8 cellular contexts compared by ENCODE assay signal in the genomic region with DNA sequence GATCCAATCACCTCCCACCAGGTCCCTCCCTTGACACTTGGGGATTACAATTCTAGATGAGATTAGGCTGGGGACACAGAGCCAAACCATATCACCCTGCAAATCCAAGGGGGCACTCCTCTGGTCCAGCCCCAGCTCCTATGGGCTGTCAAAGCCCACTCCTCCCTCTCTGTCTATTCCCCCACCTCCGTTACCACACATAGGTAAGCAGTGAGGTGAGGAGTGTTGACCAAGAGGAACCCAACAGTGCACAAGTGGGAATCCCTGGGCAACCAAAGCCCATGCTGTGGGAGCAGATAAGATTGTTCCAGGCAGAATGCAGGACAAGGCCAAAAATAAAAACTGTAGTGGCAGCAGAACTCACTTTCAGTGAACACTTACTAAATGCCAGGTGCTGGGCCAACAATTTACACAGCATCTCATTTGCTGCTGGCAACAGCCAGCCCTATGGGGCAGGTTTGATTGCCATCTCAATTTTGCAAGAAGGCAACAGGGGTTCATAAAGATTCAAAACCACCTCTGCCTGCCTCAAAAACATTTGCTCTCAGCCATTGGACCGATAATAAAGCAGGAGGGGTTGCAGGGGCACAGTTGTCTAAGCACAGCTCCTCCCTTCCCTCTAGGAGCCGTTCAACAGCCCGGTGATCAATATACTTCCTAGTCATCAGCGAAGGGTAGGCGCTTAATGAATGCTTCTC. TPM values are rescaled to one million over a fixed set of nuclear protein-coding genes. Genes with fewer than 3 reads are reported as not detected.
DNase-seq lines count a peak whose midpoint lies in the region; ATAC-seq and TF ChIP-seq lines count a peak whose summit lies in the region.

No MANE protein-coding gene starts in this region.

- peak overlapping the region; percentile 27 to 51 for H3K27ac Mint-ChIP-seq in effector memory CD8-positive, alpha-beta T cell

- peak overlapping the region; percentile 97 for H3K4me2 ChIP-seq in osteoblast (ENCODE audit: insufficient read depth, low read length)

- peak overlapping the region; percentile 91 for H3K4me3 ChIP-seq in osteoblast (ENCODE audit: insufficient read depth, low read length)

- H3K36me3 Mint-ChIP-seq in effector memory CD8-positive, alpha-beta T cell (ENCODE audit: insufficient read depth): peaks cover 12% of the 10 kb centered on the region

- no peaks in the 10 kb centered on the region for H3K27me3 Mint-ChIP-seq in effector memory CD8-positive, alpha-beta T cell

- H2AFZ ChIP-seq in osteoblast (ENCODE audit: low read length): peak overlapping the region; percentile 93

- no peak for TF ChIP-seq CTCF in osteoblast (IDR thresholded peaks at IDR 0.05; ENCODE audit: extremely low read depth, low read depth, low read length)

- peaks cover 2% of the 10 kb centered on the region for H3K79me2 ChIP-seq in osteoblast (ENCODE audit: insufficient read depth, low read length)

- H3K4me1 ChIP-seq in osteoblast (ENCODE audit: insufficient read depth, low read length): peaks cover 12% of the 10 kb centered on the region

- peaks cover 8% of the 10 kb centered on the region for H3K36me3 ChIP-seq in osteoblast (ENCODE audit: insufficient read depth, low read length)

- no peaks in the 10 kb centered on the region for H4K20me1 ChIP-seq in osteoblast (ENCODE audit: insufficient read depth, low read length)

- H3K27ac ChIP-seq in osteoblast (ENCODE audit: low read depth, low read length): peak overlapping the region; percentile 28

- H3K9me3 ChIP-seq in osteoblast (ENCODE audit: low read depth, low read length): no peaks in the 10 kb centered on the region

- H3K27me3 ChIP-seq in osteoblast (ENCODE audit: insufficient read depth, low read length): no peaks in the 10 kb centered on the region

- ATAC-seq in effector memory CD8-positive, alpha-beta T cell (replicated peaks): no peak
- ATAC-seq in GM18858 (IDR thresholded peaks at IDR 0.05; ENCODE audit: unreplicated experiment) (no peak), HG03196 (IDR thresholded peaks at IDR 0.05; ENCODE audit: unreplicated experiment) (no peak), GM19324 (IDR thresholded peaks at IDR 0.05; ENCODE audit: low FRiP score, unreplicated experiment) (no peak)

- H3K4me3 Mint-ChIP-seq in effector memory CD8-positive, alpha-beta T cell: peak overlapping the region; percentile 89 to 90

- H3K9me3 Mint-ChIP-seq in effector memory CD8-positive, alpha-beta T cell: no peaks in the 10 kb centered on the region

- H3K4me1 Mint-ChIP-seq in effector memory CD8-positive, alpha-beta T cell (ENCODE audit: low read depth in 2 of 2): peaks cover 18 to 20% of the 10 kb centered on the region in 2 donors

- peak; percentile 29 for DNase-seq in DMS53 (lab: John Stamatoyannopoulos, UW)
- DNase-seq in DMS53 treated with DMSO at 0.1 percent for 48 hours (lab: John Stamatoyannopoulos, UW; ENCODE audit: unreplicated experiment): no peak
- peak; percentile 48 for DNase-seq in NCI-H345 treated with DMSO at 0.1 percent for 48 hours (lab: John Stamatoyannopoulos, UW; ENCODE audit: unreplicated experiment)
- DNase-seq in effector memory CD8-positive, alpha-beta T cell: no peak
- DNase-seq in osteoblast (ENCODE audit: insufficient read length, low spot score, missing footprints): no peak

RNA-seq across cellular contexts. Expression of a gene that starts 8.9 kb away (rescaled TPM):
- 10.5 and 13.3 TPM in 2 replicates for total RNA-seq in osteoblast

RNA-seq across cellular contexts. Expression of a gene that starts 14.8 kb away (rescaled TPM):
- total RNA-seq in osteoblast: 25.3 and 29.2 TPM in 2 replicates

RNA-seq across cellular contexts. Expression of a gene that starts 18.4 kb away (rescaled TPM):
- total RNA-seq in osteoblast: 0.29 and 0.36 TPM in 2 replicates

RNA-seq across cellular contexts. Expression of a gene that starts 21.1 kb away (rescaled TPM):
- 15.6 and 25.0 TPM in 2 replicates for total RNA-seq in osteoblast

Comparison
In these comparisons a context has a peak if more than half of its experiments do, and no peak if none do; other contexts are left out.
1. DNase-seq: peak in DMS53 (single experiment) and NCI-H345 treated with DMSO at 0.1 percent for 48 hours (single experiment); none in DMS53 treated with DMSO at 0.1 percent for 48 hours (single experiment), effector memory CD8-positive, alpha-beta T cell (0 of 3) and osteoblast (single experiment).